Comparison of ENCODE assay signal across 1 cellular context in the genomic region with DNA sequence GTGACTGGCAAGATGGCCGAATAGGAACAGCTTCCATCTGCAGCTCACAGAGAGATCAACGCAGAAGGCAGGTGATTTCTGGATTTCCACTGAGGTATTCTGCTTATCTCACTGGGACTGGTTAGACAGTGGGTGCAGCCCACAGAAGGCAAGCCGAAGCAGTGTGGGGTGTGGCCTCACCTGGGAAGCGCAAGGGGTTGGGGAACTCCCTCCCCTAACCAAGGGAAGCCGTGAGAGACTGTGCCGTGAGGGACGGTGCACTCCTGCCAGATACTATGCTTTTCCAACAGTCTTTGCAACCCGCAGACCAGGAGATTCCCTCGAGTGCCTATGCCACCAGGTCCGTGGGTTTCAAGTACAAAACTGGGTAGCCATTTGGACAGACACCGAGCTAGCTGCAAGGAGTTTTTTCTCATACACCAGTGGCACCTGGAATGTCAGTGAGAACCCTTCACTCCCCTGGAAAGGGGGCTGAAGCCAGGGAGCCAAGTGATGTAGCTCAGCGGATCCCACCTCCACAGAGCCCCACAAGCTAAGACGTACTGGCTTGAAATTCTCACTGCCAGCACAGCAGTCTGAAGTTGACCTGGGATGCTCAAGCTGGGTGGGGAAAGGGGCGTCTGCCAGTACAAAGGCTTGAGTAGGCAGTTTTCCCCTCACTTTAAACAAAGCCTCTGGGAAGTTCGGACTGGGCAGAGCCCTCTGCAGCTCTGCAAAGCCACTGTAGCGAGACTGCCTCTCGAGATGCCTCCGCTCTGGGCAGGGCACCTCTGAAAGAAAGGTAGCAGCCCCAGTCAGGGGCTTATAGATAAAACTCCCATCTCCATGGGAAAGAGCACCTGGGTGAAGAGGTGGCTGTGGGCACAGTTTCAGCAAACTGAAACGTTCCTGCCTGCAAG.
TF ChIP-seq lines count a peak whose summit lies in the region.

No MANE protein-coding gene starts in this region.

TF ChIP-seq in GM23338, 12 proteins besides CTCF, POLR2A, EP300 and RAD21 (continued from another document):
- TF ChIP-seq, protein P1, sequence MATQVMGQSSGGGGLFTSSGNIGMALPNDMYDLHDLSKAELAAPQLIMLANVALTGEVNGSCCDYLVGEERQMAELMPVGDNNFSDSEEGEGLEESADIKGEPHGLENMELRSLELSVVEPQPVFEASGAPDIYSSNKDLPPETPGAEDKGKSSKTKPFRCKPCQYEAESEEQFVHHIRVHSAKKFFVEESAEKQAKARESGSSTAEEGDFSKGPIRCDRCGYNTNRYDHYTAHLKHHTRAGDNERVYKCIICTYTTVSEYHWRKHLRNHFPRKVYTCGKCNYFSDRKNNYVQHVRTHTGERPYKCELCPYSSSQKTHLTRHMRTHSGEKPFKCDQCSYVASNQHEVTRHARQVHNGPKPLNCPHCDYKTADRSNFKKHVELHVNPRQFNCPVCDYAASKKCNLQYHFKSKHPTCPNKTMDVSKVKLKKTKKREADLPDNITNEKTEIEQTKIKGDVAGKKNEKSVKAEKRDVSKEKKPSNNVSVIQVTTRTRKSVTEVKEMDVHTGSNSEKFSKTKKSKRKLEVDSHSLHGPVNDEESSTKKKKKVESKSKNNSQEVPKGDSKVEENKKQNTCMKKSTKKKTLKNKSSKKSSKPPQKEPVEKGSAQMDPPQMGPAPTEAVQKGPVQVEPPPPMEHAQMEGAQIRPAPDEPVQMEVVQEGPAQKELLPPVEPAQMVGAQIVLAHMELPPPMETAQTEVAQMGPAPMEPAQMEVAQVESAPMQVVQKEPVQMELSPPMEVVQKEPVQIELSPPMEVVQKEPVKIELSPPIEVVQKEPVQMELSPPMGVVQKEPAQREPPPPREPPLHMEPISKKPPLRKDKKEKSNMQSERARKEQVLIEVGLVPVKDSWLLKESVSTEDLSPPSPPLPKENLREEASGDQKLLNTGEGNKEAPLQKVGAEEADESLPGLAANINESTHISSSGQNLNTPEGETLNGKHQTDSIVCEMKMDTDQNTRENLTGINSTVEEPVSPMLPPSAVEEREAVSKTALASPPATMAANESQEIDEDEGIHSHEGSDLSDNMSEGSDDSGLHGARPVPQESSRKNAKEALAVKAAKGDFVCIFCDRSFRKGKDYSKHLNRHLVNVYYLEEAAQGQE (IDR thresholded peaks at IDR 0.05; ENCODE audit: unreplicated experiment), result no peak
- TF ChIP-seq, protein P2, sequence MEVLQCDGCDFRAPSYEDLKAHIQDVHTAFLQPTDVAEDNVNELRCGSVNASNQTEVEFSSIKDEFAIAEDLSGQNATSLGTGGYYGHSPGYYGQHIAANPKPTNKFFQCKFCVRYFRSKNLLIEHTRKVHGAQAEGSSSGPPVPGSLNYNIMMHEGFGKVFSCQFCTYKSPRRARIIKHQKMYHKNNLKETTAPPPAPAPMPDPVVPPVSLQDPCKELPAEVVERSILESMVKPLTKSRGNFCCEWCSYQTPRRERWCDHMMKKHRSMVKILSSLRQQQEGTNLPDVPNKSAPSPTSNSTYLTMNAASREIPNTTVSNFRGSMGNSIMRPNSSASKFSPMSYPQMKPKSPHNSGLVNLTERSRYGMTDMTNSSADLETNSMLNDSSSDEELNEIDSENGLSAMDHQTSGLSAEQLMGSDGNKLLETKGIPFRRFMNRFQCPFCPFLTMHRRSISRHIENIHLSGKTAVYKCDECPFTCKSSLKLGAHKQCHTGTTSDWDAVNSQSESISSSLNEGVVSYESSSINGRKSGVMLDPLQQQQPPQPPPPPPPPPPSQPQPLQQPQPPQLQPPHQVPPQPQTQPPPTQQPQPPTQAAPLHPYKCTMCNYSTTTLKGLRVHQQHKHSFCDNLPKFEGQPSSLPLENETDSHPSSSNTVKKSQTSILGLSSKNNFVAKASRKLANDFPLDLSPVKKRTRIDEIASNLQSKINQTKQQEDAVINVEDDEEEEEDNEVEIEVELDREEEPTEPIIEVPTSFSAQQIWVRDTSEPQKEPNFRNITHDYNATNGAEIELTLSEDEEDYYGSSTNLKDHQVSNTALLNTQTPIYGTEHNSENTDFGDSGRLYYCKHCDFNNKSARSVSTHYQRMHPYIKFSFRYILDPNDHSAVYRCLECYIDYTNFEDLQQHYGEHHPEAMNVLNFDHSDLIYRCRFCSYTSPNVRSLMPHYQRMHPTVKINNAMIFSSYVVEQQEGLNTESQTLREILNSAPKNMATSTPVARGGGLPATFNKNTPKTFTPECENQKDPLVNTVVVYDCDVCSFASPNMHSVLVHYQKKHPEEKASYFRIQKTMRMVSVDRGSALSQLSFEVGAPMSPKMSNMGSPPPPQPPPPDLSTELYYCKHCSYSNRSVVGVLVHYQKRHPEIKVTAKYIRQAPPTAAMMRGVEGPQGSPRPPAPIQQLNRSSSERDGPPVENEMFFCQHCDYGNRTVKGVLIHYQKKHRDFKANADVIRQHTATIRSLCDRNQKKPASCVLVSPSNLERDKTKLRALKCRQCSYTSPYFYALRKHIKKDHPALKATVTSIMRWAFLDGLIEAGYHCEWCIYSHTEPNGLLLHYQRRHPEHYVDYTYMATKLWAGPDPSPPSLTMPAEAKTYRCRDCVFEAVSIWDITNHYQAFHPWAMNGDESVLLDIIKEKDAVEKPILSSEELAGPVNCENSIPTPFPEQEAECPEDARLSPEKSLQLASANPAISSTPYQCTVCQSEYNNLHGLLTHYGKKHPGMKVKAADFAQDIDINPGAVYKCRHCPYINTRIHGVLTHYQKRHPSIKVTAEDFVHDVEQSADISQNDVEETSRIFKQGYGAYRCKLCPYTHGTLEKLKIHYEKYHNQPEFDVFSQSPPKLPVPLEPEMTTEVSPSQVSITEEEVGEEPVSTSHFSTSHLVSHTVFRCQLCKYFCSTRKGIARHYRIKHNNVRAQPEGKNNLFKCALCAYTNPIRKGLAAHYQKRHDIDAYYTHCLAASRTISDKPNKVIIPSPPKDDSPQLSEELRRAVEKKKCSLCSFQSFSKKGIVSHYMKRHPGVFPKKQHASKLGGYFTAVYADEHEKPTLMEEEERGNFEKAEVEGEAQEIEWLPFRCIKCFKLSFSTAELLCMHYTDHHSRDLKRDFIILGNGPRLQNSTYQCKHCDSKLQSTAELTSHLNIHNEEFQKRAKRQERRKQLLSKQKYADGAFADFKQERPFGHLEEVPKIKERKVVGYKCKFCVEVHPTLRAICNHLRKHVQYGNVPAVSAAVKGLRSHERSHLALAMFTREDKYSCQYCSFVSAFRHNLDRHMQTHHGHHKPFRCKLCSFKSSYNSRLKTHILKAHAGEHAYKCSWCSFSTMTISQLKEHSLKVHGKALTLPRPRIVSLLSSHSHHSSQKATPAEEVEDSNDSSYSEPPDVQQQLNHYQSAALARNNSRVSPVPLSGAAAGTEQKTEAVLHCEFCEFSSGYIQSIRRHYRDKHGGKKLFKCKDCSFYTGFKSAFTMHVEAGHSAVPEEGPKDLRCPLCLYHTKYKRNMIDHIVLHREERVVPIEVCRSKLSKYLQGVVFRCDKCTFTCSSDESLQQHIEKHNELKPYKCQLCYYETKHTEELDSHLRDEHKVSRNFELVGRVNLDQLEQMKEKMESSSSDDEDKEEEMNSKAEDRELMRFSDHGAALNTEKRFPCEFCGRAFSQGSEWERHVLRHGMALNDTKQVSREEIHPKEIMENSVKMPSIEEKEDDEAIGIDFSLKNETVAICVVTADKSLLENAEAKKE (CRISPR knock-in tag; IDR thresholded peaks at IDR 0.05), result no peak
- TF ChIP-seq ZNF114 (CRISPR knock-in tag; IDR thresholded peaks at IDR 0.05) (no peak), EZH2phosphoT487 (IDR thresholded peaks at IDR 0.05; ENCODE audit: unreplicated experiment) (no peak), POLR2AphosphoS5 (IDR thresholded peaks at IDR 0.05; ENCODE audit: low read depth) (no peak), EZH2 (IDR thresholded peaks at IDR 0.05; ENCODE audit: low read depth, unreplicated experiment) (no peak), JUNB (IDR thresholded peaks at IDR 0.05; ENCODE audit: unreplicated experiment) (no peak)
